Comparison of ENCODE assay signal across 15 cellular contexts in the genomic region with DNA sequence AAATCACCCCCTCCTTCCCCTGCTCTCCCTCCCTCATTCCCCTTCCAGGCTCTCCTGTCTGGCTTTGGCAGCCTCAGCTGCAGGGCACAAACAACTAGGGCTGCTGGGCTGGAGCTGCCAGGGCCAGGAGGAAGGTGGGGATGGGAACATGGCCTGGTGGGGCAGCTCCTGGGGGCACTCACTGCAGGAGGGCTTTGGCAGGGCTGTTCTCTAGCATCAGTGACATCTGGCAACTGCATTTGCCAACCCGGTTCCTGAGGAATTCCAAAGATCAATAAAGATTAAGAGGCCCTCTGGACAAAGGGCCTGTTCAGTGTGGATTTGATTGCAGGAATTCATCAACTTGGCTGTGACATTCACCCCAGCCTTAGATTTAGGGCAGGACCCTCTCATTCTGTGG.
DNase-seq lines count a peak whose midpoint lies in the region; ATAC-seq and TF ChIP-seq lines count a peak whose summit lies in the region.
"Had no signal": no experiment of that assay in that cellular context is flagged by ENCODE, and none has a peak within 500 bp of the region (broad histone marks: within the 10 kb centered on the region; RNA-seq: fewer than 3 reads in every experiment).

No MANE protein-coding gene starts in this region.

- POLR2A ChIA-PET in MCF 10A (lab: Yijun Ruan, JAX) = no interaction called here

- ATAC-seq in left lobe of liver (peak; percentile 19), GM18907 (IDR thresholded peaks at IDR 0.05; ENCODE audit: unreplicated experiment) (no peak), GM18909 (IDR thresholded peaks at IDR 0.05; ENCODE audit: poor library complexity, unreplicated experiment) (no peak)
- ATAC-seq: Panc1 had no signal

- TF ChIP-seq CTCF in MCF 10A (IDR thresholded peaks at IDR 0.05; ENCODE audit: unreplicated experiment) (no peak), VCaP (conservative IDR thresholded peaks at IDR 0.05) (no peak)

- DNase-seq in T47D (ENCODE audit: low read depth in 1 of 2, low spot score in 1 of 2) (peak; percentile 8 to 38), MCF 10A (ENCODE audit: unreplicated experiment) (no peak), left lobe of liver (ENCODE audit: low spot score) (no peak), SHP77 treated with DMSO at 0.1 percent for 48 hours (lab: John Stamatoyannopoulos, UW) (no peak)
- no peak for DNase-seq in stimulated activated CD4-positive, alpha-beta T cell treated with anti-CD3 and anti-CD28 coated beads, Interleukin-4, amount 100 ng/mL, for 4 hours
- DNase-seq: HCEC 1CT, NCI-H1436, NCI-H2029 treated with DMSO at 0.1 percent for 48 hours, NCI-H510A, NCI-H774, Right ventricle myocardium superior had no signal

- peaks cover 21% of the 10 kb centered on the region for H3K9me3 Mint-ChIP-seq in MCF 10A (ENCODE audit: unreplicated experiment)

- intact Hi-C loops in MCF 10A (cut with micrococcal nuclease) = no loop called here

- no peak overlapping the region for H3K27ac Mint-ChIP-seq in MCF 10A (ENCODE audit: low read depth, unreplicated experiment)

- no peaks in the 10 kb centered on the region for H3K36me3 Mint-ChIP-seq in MCF 10A (ENCODE audit: insufficient read depth, unreplicated experiment)

- CTCF ChIA-PET in MCF 10A (lab: Yijun Ruan, JAX) = interaction anchor here (0.6 kb wide), 1 partner anchor 72 kb away, joined by 3 read pairs; no protein-coding TSS in a partner anchor

- H3K4me1 Mint-ChIP-seq in MCF 10A (ENCODE audit: insufficient read depth, unreplicated experiment) = no peaks in the 10 kb centered on the region

- in situ Hi-C loops in T47D (cut with HindIII; ENCODE audit: low pct_unique_long_range_greater_than_20kb, low sequenced_read_pairs) = no loop called here

- no peak overlapping the region for H3K4me3 Mint-ChIP-seq in MCF 10A (ENCODE audit: unreplicated experiment)

- BruUV-seq in MCF 10A (replicated peaks; lab: Mats Ljungman, UMichigan) = no TSS peak

- H3K27me3 Mint-ChIP-seq in MCF 10A (ENCODE audit: insufficient read depth, unreplicated experiment) = no peaks in the 10 kb centered on the region

- H3K27ac ChIP-seq in VCaP = peak overlapping the region; percentile 32

Comparison
In these comparisons a context has a peak if more than half of its experiments do, and no peak if none do; other contexts are left out.
1. DNase-seq: peak in T47D (2 of 2); none in MCF 10A (single experiment), left lobe of liver (single experiment), SHP77 treated with DMSO at 0.1 percent for 48 hours (single experiment) and stimulated activated CD4-positive, alpha-beta T cell treated with anti-CD3 and anti-CD28 coated beads, Interleukin-4, amount 100 ng/mL, for 4 hours (0 of 2).